ENCODE assay signal across 18 cellular contexts in genomic region chr15:70627734-70628541, GRCh38.
DNase-seq lines count a peak whose midpoint lies in the region; ATAC-seq and TF ChIP-seq lines count a peak whose summit lies in the region.
"Had no signal": no experiment of that assay in that cellular context is flagged by ENCODE, and none has a peak within 500 bp of the region (broad histone marks: within the 10 kb centered on the region; RNA-seq: fewer than 3 reads in every experiment).

No MANE protein-coding gene starts in this region.

- no peaks in the 10 kb centered on the region for H3K4me1 Mint-ChIP-seq in MCF 10A (ENCODE audit: insufficient read depth, unreplicated experiment)

- no peaks in the 10 kb centered on the region for H3K36me3 ChIP-seq in suprapubic skin
- no peaks in the 10 kb centered on the region for H3K36me3 ChIP-seq in mesendoderm (ENCODE audit: control insufficient read depth, insufficient read depth, low read length)

- H2BK120ac ChIP-seq in mesendoderm (ENCODE audit: low read depth, low read length), result no peak overlapping the region

- TF ChIP-seq EP300 in suprapubic skin (IDR thresholded peaks at IDR 0.05), result no peak

- H2AK5ac ChIP-seq in mesendoderm (ENCODE audit: low read length), result no peak overlapping the region

- peaks cover 9% of the 10 kb centered on the region for H3K27me3 Mint-ChIP-seq in MCF 10A (ENCODE audit: insufficient read depth, unreplicated experiment)

- no peak overlapping the region for H3K23ac ChIP-seq in mesendoderm (ENCODE audit: low read length)

- H4K8ac ChIP-seq in mesendoderm (ENCODE audit: low read depth, low read length), result no peak overlapping the region

- H3K79me1 ChIP-seq in mesendoderm (ENCODE audit: low read length), result no peaks in the 10 kb centered on the region

- H3K27ac ChIP-seq in suprapubic skin, result peak overlapping the region; percentile 34
- no peak overlapping the region for H3K27ac ChIP-seq in mesendoderm (ENCODE audit: low read depth, low read length)
- H3K27ac ChIP-seq: hepatocyte had no signal

- no peak overlapping the region for H3K18ac ChIP-seq in mesendoderm (ENCODE audit: low read length)

- no peak overlapping the region for H4K5ac ChIP-seq in mesendoderm (ENCODE audit: low read length)

- no peak overlapping the region for H3K4ac ChIP-seq in mesendoderm (ENCODE audit: low read depth, low read length)

- no TSS peak for BruUV-seq in MCF 10A (replicated peaks; lab: Mats Ljungman, UMichigan)

- peak; percentile 72 for DNase-seq in H4 (ENCODE audit: low spot score)
- DNase-seq in RPMI7951 (ENCODE audit: low read depth), result peak; percentile 37
- DNase-seq in choroid plexus epithelial cell (ENCODE audit: low read depth), result peak; percentile 86
- DNase-seq in suprapubic skin (ENCODE audit: low spot score in 2 of 2), result no peak
- DNase-seq in MCF 10A (ENCODE audit: unreplicated experiment), result no peak
- DNase-seq in mesendoderm, result no peak
- DNase-seq: activated CD4-positive, alpha-beta T cell treated with anti-CD3 and anti-CD28 coated beads for 4 hours; activated T-cell treated with anti-CD3 and anti-CD28 coated beads, Interleukin-2, amount 50 U/mL, for 4 hours; anterior cingulate cortex; HCEC 1CT; left ventricle myocardium superior; NCI-H187 treated with DMSO at 0.1 percent for 48 hours; NK-92 treated with Interleukin-12 subunit alpha and Interleukin-12 subunit beta, amount 100 ng/mL, for 24 hours had no signal

- no peak overlapping the region for H3K9ac ChIP-seq in mesendoderm (ENCODE audit: low read length)

- 52% methylated on average over 10 of the region's 15 CpGs for WGBS in suprapubic skin
- WGBS in mesendoderm (ENCODE audit: extremely low coverage, insufficient coverage, low lambda C conversion rate), result no CpG with 5 or more reads among the region's 15 CpGs

- H3K4me1 ChIP-seq in suprapubic skin (peaks cover 5% of the 10 kb centered on the region), mesendoderm (ENCODE audit: control insufficient read depth, low read depth, low read length) (peaks cover 4% of the 10 kb centered on the region)

- H3K9me3 Mint-ChIP-seq in MCF 10A (ENCODE audit: unreplicated experiment), result no peaks in the 10 kb centered on the region

- no peaks in the 10 kb centered on the region for H3K79me2 ChIP-seq in mesendoderm (ENCODE audit: control insufficient read depth, insufficient read depth, low read length)
- H3K79me2 ChIP-seq: hepatocyte had no signal

- H3K4me3 Mint-ChIP-seq in MCF 10A (ENCODE audit: unreplicated experiment), result no peak overlapping the region
- H3K4me3 Mint-ChIP-seq: activated T-cell treated with anti-CD3 and anti-CD28 coated beads, Interleukin-2, amount 50 U/mL, for 4 hours had no signal

- H3K27me3 ChIP-seq in suprapubic skin (no peaks in the 10 kb centered on the region), mesendoderm (ENCODE audit: insufficient read depth, low read length, poor library complexity) (no peaks in the 10 kb centered on the region)
- H3K27me3 ChIP-seq: hepatocyte, tibial nerve had no signal

- CTCF ChIA-PET in MCF 10A (lab: Yijun Ruan, JAX), result interaction anchor here (0.6 kb wide), 1 partner anchor 167 kb away, joined by 3 read pairs; no protein-coding TSS in a partner anchor

- POLR2A ChIA-PET in MCF 10A (lab: Yijun Ruan, JAX), result no interaction called here

- H3K56ac ChIP-seq in mesendoderm (ENCODE audit: low read length), result no peak overlapping the region

- H2BK5ac ChIP-seq in mesendoderm (ENCODE audit: low read length), result no peak overlapping the region

- H3K4me2 ChIP-seq in mesendoderm (ENCODE audit: low read length), result no peak overlapping the region
- H3K4me2 ChIP-seq: hepatocyte had no signal

- no peak for TF ChIP-seq CTCF in choroid plexus epithelial cell (conservative IDR thresholded peaks at IDR 0.05; ENCODE audit: low read depth, low read length)
- TF ChIP-seq CTCF in suprapubic skin (IDR thresholded peaks at IDR 0.05), result no peak
- TF ChIP-seq CTCF in MCF 10A (IDR thresholded peaks at IDR 0.05; ENCODE audit: unreplicated experiment), result no peak

- TF ChIP-seq POLR2A in suprapubic skin (IDR thresholded peaks at IDR 0.05), result no peak

- H3K4me3 ChIP-seq in choroid plexus epithelial cell (ENCODE audit: low read depth, low read length) (no peak overlapping the region), suprapubic skin (no peak overlapping the region), mesendoderm (ENCODE audit: low read length) (no peak overlapping the region)
- H3K4me3 ChIP-seq: hepatocyte, tibial nerve had no signal

- intact Hi-C loops in MCF 10A (cut with micrococcal nuclease), result no loop called here

- no peaks in the 10 kb centered on the region for H3K36me3 Mint-ChIP-seq in MCF 10A (ENCODE audit: insufficient read depth, unreplicated experiment)

- H2BK15ac ChIP-seq in mesendoderm (replicated peaks; ENCODE audit: low read depth), result no peak overlapping the region

- H3K27ac Mint-ChIP-seq in MCF 10A (ENCODE audit: low read depth, unreplicated experiment), result no peak overlapping the region

- ATAC-seq in GM19351 (IDR thresholded peaks at IDR 0.05; ENCODE audit: unreplicated experiment) (no peak), HG03571 (IDR thresholded peaks at IDR 0.05; ENCODE audit: unreplicated experiment) (no peak)
- ATAC-seq: activated T-cell treated with anti-CD3 and anti-CD28 coated beads, Interleukin-2, amount 50 U/mL, for 4 hours; HepG2; left ventricle myocardium superior had no signal

- peaks cover 5% of the 10 kb centered on the region for H3K9me3 ChIP-seq in suprapubic skin

Comparison
In these comparisons a context has a peak if more than half of its experiments do, and no peak if none do; other contexts are left out.
1. DNase-seq: peak in H4 (single experiment), RPMI7951 (single experiment) and choroid plexus epithelial cell (single experiment); none in suprapubic skin (0 of 2), MCF 10A (single experiment) and mesendoderm (single experiment).